8 cellular contexts compared by ENCODE assay signal in genomic region chr11:45110562-45110961, GRCh38. TPM values are rescaled to one million over a fixed set of nuclear protein-coding genes. Genes with fewer than 3 reads are reported as not detected.
DNase-seq lines count a peak whose midpoint lies in the region; ATAC-seq and TF ChIP-seq lines count a peak whose summit lies in the region.

No MANE protein-coding gene starts in this region.

- DNase-seq in ACHN (peak; percentile 65), EH (ENCODE audit: low read depth) (peak; percentile 72), NCI-H1048 (lab: John Stamatoyannopoulos, UW) (peak; percentile 35), SKM-1 treated with dmso at 0.1 percent for 144 hours (lab: John Stamatoyannopoulos, UW; ENCODE audit: unreplicated experiment) (peak; percentile 47), erythroblast (lab: John Stamatoyannopoulos, UW) (peak; percentile 66 to 83), myocyte (ENCODE audit: low read depth) (peak; percentile 79)

- TF ChIP-seq POLR2A in erythroblast (IDR thresholded peaks at IDR 0.05; ENCODE audit: low read length): no peak

- in situ Hi-C loops in ACHN (cut with HindIII; ENCODE audit: low pct_ligation_motif_present, low pct_unique_long_range_greater_than_20kb, low sequenced_read_pairs): loop anchor here (25.0 kb wide), 2 partner anchors 173 to 227 kb away; no protein-coding TSS in a partner anchor

- ATAC-seq in GM18858 (IDR thresholded peaks at IDR 0.05; ENCODE audit: unreplicated experiment): no peak
- ATAC-seq in HG03378 (IDR thresholded peaks at IDR 0.05; ENCODE audit: unreplicated experiment): no peak

RNA-seq across cellular contexts. Expression of gene PRDM11, which starts 35.9 kb away (rescaled TPM):
- total RNA-seq in myocyte: 4.2 and 6.3 TPM in 2 replicates
- 5.5 TPM for polyA plus RNA-seq in myocyte (2012)
